Comparison of ENCODE assay signal across 8 cellular contexts in the genomic region with DNA sequence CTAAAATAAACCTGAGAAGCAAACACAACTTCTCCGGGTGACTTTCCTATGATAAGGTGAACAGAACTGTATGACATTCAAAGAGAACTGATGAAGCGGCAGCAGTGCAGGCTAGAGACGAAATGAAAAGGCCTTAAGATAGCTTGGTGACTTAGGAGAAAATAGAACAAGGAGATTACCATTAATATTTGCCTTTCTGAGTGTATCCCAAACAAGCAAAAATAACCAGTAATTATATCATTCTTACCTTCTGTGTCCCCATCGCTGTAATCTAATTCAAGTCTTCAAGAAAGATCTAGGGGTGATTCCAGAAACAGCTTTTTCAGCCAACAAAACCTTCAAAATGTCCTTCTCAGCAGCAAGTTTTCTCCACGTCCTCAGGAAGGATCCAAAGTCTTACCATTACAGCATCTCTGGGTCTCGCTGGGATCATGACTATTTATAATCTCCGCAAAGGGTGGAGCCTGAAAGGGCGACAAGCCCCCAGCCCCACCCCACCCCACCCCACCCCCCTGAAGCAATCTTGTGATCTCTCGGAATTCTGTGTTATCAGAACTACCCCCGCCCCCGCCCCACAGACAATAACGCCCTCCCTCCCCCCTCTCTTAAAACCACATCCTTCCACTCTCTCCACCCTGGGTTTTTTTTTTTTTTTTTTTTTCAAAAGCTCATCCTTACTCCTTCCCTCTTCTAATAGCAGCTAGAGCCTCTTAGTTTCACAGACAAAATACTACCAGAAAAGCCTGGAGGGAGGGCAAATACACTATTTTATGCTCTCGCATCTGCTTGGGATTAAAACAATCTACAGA. TPM values are rescaled to one million over a fixed set of nuclear protein-coding genes. Genes with fewer than 3 reads are reported as not detected.
DNase-seq lines count a peak whose midpoint lies in the region; ATAC-seq lines count a peak whose summit lies in the region.

A gene (minus strand): TSS at position 415 of the 809 bp plus-strand sequence. CDS start 153 bp downstream, at position 262.

- H3K36me3 Mint-ChIP-seq in effector memory CD8-positive, alpha-beta T cell (ENCODE audit: insufficient read depth): no peaks in the 10 kb centered on the region

- H3K27me3 Mint-ChIP-seq in effector memory CD8-positive, alpha-beta T cell: no peaks in the 10 kb centered on the region

- peaks cover 6 to 14% of the 10 kb centered on the region in 2 donors for H3K4me1 Mint-ChIP-seq in effector memory CD8-positive, alpha-beta T cell (ENCODE audit: low read depth in 2 of 2)

- DNase-seq in CD1c-positive myeloid dendritic cell (ENCODE audit: extremely low spot score) (peak; percentile 95), NCI-H82 (lab: John Stamatoyannopoulos, UW) (peak; percentile 90), lung microvascular endothelial cell (ENCODE audit: low read depth in 2 of 2) (peak; percentile 73 to 95)
- DNase-seq in activated CD8-positive, alpha-beta memory T cell treated with anti-CD3 and anti-CD28 coated beads for 24 hours: peak; percentile 84
- DNase-seq in effector memory CD8-positive, alpha-beta T cell: peak; percentile 74 to 79 (median 79)
- peak; percentile 47 to 73 (median 61) for DNase-seq in stimulated activated CD4-positive, alpha-beta T cell treated with anti-CD3 and anti-CD28 coated beads, TNF-alpha, amount 100 ng/mL, for 1 hour (ENCODE audit: low read depth in 3 of 3, low spot score in 1 of 3)

- ATAC-seq in GM21786 (IDR thresholded peaks at IDR 0.05; ENCODE audit: unreplicated experiment): peak; percentile 51
- ATAC-seq in effector memory CD8-positive, alpha-beta T cell (replicated peaks): peak; percentile 68
- ATAC-seq in GM19328 (IDR thresholded peaks at IDR 0.05; ENCODE audit: unreplicated experiment): no peak

- no peak within 1 kb of the TSS for H3K4me3 Mint-ChIP-seq in effector memory CD8-positive, alpha-beta T cell

- H3K9me3 Mint-ChIP-seq in effector memory CD8-positive, alpha-beta T cell: no peaks in the 10 kb centered on the region

- H3K27ac Mint-ChIP-seq in effector memory CD8-positive, alpha-beta T cell: no peak within 1 kb of the TSS

RNA-seq across cellular contexts. Expression of the gene that starts here (rescaled TPM):
- 20.2 and 41.0 TPM in 2 replicates for total RNA-seq in lung microvascular endothelial cell
